In genomic region chr19:8528500-8528899, GRCh38 we compare ENCODE assay signal across 26 cellular contexts. TPM values are rescaled to one million over a fixed set of nuclear protein-coding genes. Genes with fewer than 3 reads are reported as not detected.
DNase-seq lines count a peak whose midpoint lies in the region; ATAC-seq and TF ChIP-seq lines count a peak whose summit lies in the region.
"Had no signal": no experiment of that assay in that cellular context is flagged by ENCODE, and none has a peak within 500 bp of the region (broad histone marks: within the 10 kb centered on the region; RNA-seq: fewer than 3 reads in every experiment).

No MANE protein-coding gene starts in this region.

- DNase-seq in CD4-positive, alpha-beta memory T cell: no peak
- DNase-seq in T-cell (no peak), endothelial cell (ENCODE audit: low spot score) (no peak), nephron progenitor cell (no peak), NCI-H2081 treated with DMSO at 0.1 percent for 48 hours (lab: John Stamatoyannopoulos, UW) (no peak), iPS-NIHi7 (ENCODE audit: extremely low spot score) (no peak)
- no peak for DNase-seq in stimulated activated CD4-positive, alpha-beta T cell treated with anti-CD3 and anti-CD28 coated beads, Interleukin-12 subunit alpha, Interleukin-12 subunit beta, amount 100 ng/mL, for 4 hours
- DNase-seq: activated naive CD8-positive, alpha-beta T cell treated with anti-CD3 and anti-CD28 coated beads, Interleukin-2, amount 10 ng/mL, durations not matched to agents 7 days and 5 days; body of pancreas; CD4-positive, alpha-beta T cell; DMS79; foreskin fibroblast; hypothalamus; kidney; NCI-H1105 treated with DMSO at 0.1 percent for 48 hours; NCI-H2081; stimulated activated naive CD4-positive, alpha-beta T cell; T1000 had no signal

- POLR2A ChIA-PET in CD4-positive, alpha-beta memory T cell (lab: Charles Lee; ENCODE audit: partially characterized antibody): interaction anchor here (0.6 to 13.8 kb wide), 2 partner anchors 12 to 54 kb away, joined by 3 to 122 read pairs; partner anchors contain the start of gene ZNF414
- POLR2A ChIA-PET in T-cell (lab: Charles Lee): no interaction called here

- CTCF ChIA-PET in CD4-positive, alpha-beta memory T cell (lab: Charles Lee; ENCODE audit: partially characterized antibody): interaction anchor here (0.9 to 2.5 kb wide), 3 partner anchors 10 to 52 kb away, joined by 3 to 9 read pairs (median 4); no protein-coding TSS in a partner anchor
- CTCF ChIA-PET in T-cell (lab: Charles Lee): no interaction called here

- TF ChIP-seq CTCF in endothelial cell (IDR thresholded peaks at IDR 0.05; ENCODE audit: unreplicated experiment) (no peak), nephron progenitor cell (IDR thresholded peaks at IDR 0.05) (no peak)

- no peaks in the 10 kb centered on the region for H3K27me3 ChIP-seq in CD4-positive, alpha-beta memory T cell (ENCODE audit: insufficient read depth, low read length)
- H3K27me3 ChIP-seq: body of pancreas had no signal

- H3K9me3 ChIP-seq in CD4-positive, alpha-beta memory T cell (ENCODE audit: control insufficient read depth in 1 of 2, low read length in 2 of 2): no peaks in the 10 kb centered on the region
- H3K9me3 ChIP-seq: body of pancreas, thoracic aorta had no signal

- no peak overlapping the region for H3K27ac ChIP-seq in CD4-positive, alpha-beta memory T cell (ENCODE audit: low read depth, low read length)
- H3K27ac ChIP-seq: body of pancreas, coronary artery, SK-N-MC, thoracic aorta had no signal

- peaks cover 4 to 18% (median 15%) of the 10 kb centered on the region in 4 donors for H3K4me1 Mint-ChIP-seq in CD4-positive, alpha-beta memory T cell
- H3K4me1 Mint-ChIP-seq in T-cell (peaks cover 11 to 27% (median 22%) of the 10 kb centered on the region in 3 donors), endothelial cell (ENCODE audit: unreplicated experiment) (peaks cover 7% of the 10 kb centered on the region), nephron progenitor cell (peaks cover 21% of the 10 kb centered on the region)
- H3K4me1 Mint-ChIP-seq: activated naive CD8-positive, alpha-beta T cell treated with anti-CD3 and anti-CD28 coated beads, Interleukin-2, amount 10 ng/mL, durations not matched to agents 7 days and 5 days had no signal

- H3K36me3 ChIP-seq in CD4-positive, alpha-beta memory T cell (ENCODE audit: insufficient read depth, low read length): peaks cover 56% of the 10 kb centered on the region
- H3K36me3 ChIP-seq: thoracic aorta had no signal

- H3K4me3 ChIP-seq in CD4-positive, alpha-beta memory T cell (ENCODE audit: low read length in 2 of 2): no peak overlapping the region
- H3K4me3 ChIP-seq: body of pancreas, coronary artery, GM12878, lung, SK-N-MC, thoracic aorta had no signal

- H3K27me3 Mint-ChIP-seq in CD4-positive, alpha-beta memory T cell: no peaks in the 10 kb centered on the region
- no peaks in the 10 kb centered on the region for H3K27me3 Mint-ChIP-seq in T-cell
- H3K27me3 Mint-ChIP-seq in endothelial cell (ENCODE audit: unreplicated experiment): peaks cover 6% of the 10 kb centered on the region
- no peaks in the 10 kb centered on the region for H3K27me3 Mint-ChIP-seq in nephron progenitor cell (ENCODE audit: low read depth, poor library complexity)
- H3K27me3 Mint-ChIP-seq: activated naive CD8-positive, alpha-beta T cell treated with anti-CD3 and anti-CD28 coated beads, Interleukin-2, amount 10 ng/mL, durations not matched to agents 7 days and 5 days; CD4-positive, alpha-beta T cell had no signal

- ATAC-seq in T-cell (replicated peaks in 1 of 4): no peak
- no peak for ATAC-seq in GM19397 (IDR thresholded peaks at IDR 0.05; ENCODE audit: unreplicated experiment)
- ATAC-seq: activated CD4-positive, CD25-positive, alpha-beta regulatory T cell treated with anti-CD3 and anti-CD28 coated beads, Interleukin-2, amount 50 U/mL, for 24 hours; body of pancreas; GM12878 had no signal

- H3K9me3 Mint-ChIP-seq in CD4-positive, alpha-beta memory T cell: no peaks in the 10 kb centered on the region
- H3K9me3 Mint-ChIP-seq in T-cell (no peaks in the 10 kb centered on the region), endothelial cell (ENCODE audit: unreplicated experiment) (no peaks in the 10 kb centered on the region), nephron progenitor cell (no peaks in the 10 kb centered on the region)
- H3K9me3 Mint-ChIP-seq: activated naive CD8-positive, alpha-beta T cell treated with anti-CD3 and anti-CD28 coated beads, Interleukin-2, amount 10 ng/mL, durations not matched to agents 7 days and 5 days; CD4-positive, alpha-beta T cell had no signal

- H3K4me3 Mint-ChIP-seq in CD4-positive, alpha-beta memory T cell: no peak overlapping the region
- H3K4me3 Mint-ChIP-seq in T-cell: peak overlapping the region in 1 of 3 donors; percentile 3
- H3K4me3 Mint-ChIP-seq in endothelial cell (ENCODE audit: unreplicated experiment): peak overlapping the region; percentile 43
- peak overlapping the region; percentile 21 for H3K4me3 Mint-ChIP-seq in nephron progenitor cell
- H3K4me3 Mint-ChIP-seq: activated naive CD8-positive, alpha-beta T cell treated with anti-CD3 and anti-CD28 coated beads, Interleukin-2, amount 10 ng/mL, durations not matched to agents 7 days and 5 days; CD4-positive, alpha-beta T cell had no signal

- H3K27ac Mint-ChIP-seq in CD4-positive, alpha-beta memory T cell: peak overlapping the region in 6 of 7 donors; percentile 61 to 83 (median 70)
- H3K27ac Mint-ChIP-seq in T-cell (peak overlapping the region; percentile 64 to 75), endothelial cell (ENCODE audit: unreplicated experiment) (peak overlapping the region; percentile 5), nephron progenitor cell (no peak overlapping the region)
- H3K27ac Mint-ChIP-seq: CD4-positive, alpha-beta T cell had no signal

- intact Hi-C loops in CD4-positive, alpha-beta memory T cell (cut with micrococcal nuclease): no loop called here

- peaks cover 43 to 50% of the 10 kb centered on the region in 2 donors for H3K36me3 Mint-ChIP-seq in CD4-positive, alpha-beta memory T cell
- peaks cover 38% of the 10 kb centered on the region for H3K36me3 Mint-ChIP-seq in T-cell
- H3K36me3 Mint-ChIP-seq in endothelial cell (ENCODE audit: low read depth, unreplicated experiment): peaks cover 18% of the 10 kb centered on the region
- peaks cover 26% of the 10 kb centered on the region for H3K36me3 Mint-ChIP-seq in nephron progenitor cell (ENCODE audit: low read depth)

- H3K4me1 ChIP-seq in CD4-positive, alpha-beta memory T cell (ENCODE audit: insufficient read depth, low read length): peaks cover 4% of the 10 kb centered on the region

RNA-seq across cellular contexts. Expression of gene ZNF414, which starts 14.5 kb away (rescaled TPM):
- total RNA-seq in CD4-positive, alpha-beta memory T cell: 10 to 100 TPM; 45.1 to 50.4 TPM
- 10 to 100 TPM in 1 of 2 donors, 1 to 10 TPM in 1; 9.5 to 25.8 TPM for polyA plus RNA-seq in CD4-positive, alpha-beta memory T cell
- total RNA-seq in T-cell (10 to 100 TPM; 34.4 to 78.6 (median 67.2) TPM), endothelial cell (ENCODE audit: unreplicated experiment) (22.9 TPM)

RNA-seq across cellular contexts. Expression of gene PRAM1, which starts 26.1 kb away (rescaled TPM):
- 1 to 10 TPM; 2.3 to 2.6 TPM for total RNA-seq in CD4-positive, alpha-beta memory T cell
- not detected for polyA plus RNA-seq in CD4-positive, alpha-beta memory T cell
- total RNA-seq in T-cell: 1 to 10 TPM; 2.2 to 5.1 (median 3.8) TPM
- not detected for total RNA-seq in endothelial cell (ENCODE audit: unreplicated experiment)
- total RNA-seq: RPMI7951 had no signal

RNA-seq across cellular contexts. Expression of gene MYO1F, which starts 48.7 kb away (rescaled TPM):
- 100 to 1,000 TPM; 329 to 359 TPM for total RNA-seq in CD4-positive, alpha-beta memory T cell
- 100 to 1,000 TPM in 1 of 2 donors, 10 to 100 TPM in 1; 35.9 to 112 TPM for polyA plus RNA-seq in CD4-positive, alpha-beta memory T cell
- total RNA-seq in T-cell: 100 to 1,000 TPM; 109 to 363 (median 277) TPM
- 3.2 TPM for total RNA-seq in endothelial cell (ENCODE audit: unreplicated experiment)

Comparison
In these comparisons a context has a peak if more than half of its experiments do, and no peak if none do; other contexts are left out.
1. H3K4me3 Mint-ChIP-seq: peak in endothelial cell (single experiment) and nephron progenitor cell (single experiment); none in CD4-positive, alpha-beta memory T cell (0 of 8).
2. RNA of gene MYO1F, which starts 48.7 kb away (total RNA-seq): 329 to 359 TPM in CD4-positive, alpha-beta memory T cell and 109 to 363 TPM in T-cell; 3.2 TPM in endothelial cell (single experiment); every median in the first group is over 10 times any median in the second.